In genomic region chr2:73987109-73987947, GRCh38 we compare ENCODE assay signal across 8 cellular contexts. TPM values are rescaled to one million over a fixed set of nuclear protein-coding genes. Genes with fewer than 3 reads are reported as not detected.
A peak's percentile ranks its signal among the peaks of the same experiment; 100 is the strongest.
DNase-seq lines count a peak whose midpoint lies in the region; ATAC-seq and TF ChIP-seq lines count a peak whose summit lies in the region.

No MANE protein-coding gene starts in this region.

- H3K36me3 ChIP-seq in thymus (ENCODE audit: control insufficient read depth, insufficient read depth) = no peaks in the 10 kb centered on the region

- H3K4me1 ChIP-seq in thymus (ENCODE audit: control insufficient read depth, insufficient read depth, low read length) = peaks cover 29% of the 10 kb centered on the region

- peak; percentile 69 for DNase-seq in GM12865 (ENCODE audit: low read depth)
- DNase-seq in RKO (ENCODE audit: low spot score) = peak; percentile 60
- DNase-seq in T47D (ENCODE audit: low read depth in 1 of 2, low spot score in 1 of 2) = peak; percentile 57
- peak; percentile 72 for DNase-seq in medulla oblongata (ENCODE audit: extremely low spot score)
- DNase-seq in NCI-H1436 treated with DMSO at 0.1 percent for 48 hours (lab: John Stamatoyannopoulos, UW) = no peak
- no peak for DNase-seq in DMS153 (lab: John Stamatoyannopoulos, UW)

- H3K4me3 ChIP-seq in GM12865 (ENCODE audit: low read depth, low read length) (peak overlapping the region; percentile 82), thymus (ENCODE audit: low read length) (peak overlapping the region; percentile 79)

- in situ Hi-C loops in T47D (cut with HindIII; ENCODE audit: low pct_unique_long_range_greater_than_20kb, low sequenced_read_pairs) = no loop called here

- no peak for ATAC-seq in GM19328 (IDR thresholded peaks at IDR 0.05; ENCODE audit: unreplicated experiment)

- TF ChIP-seq CTCF in GM12865 (IDR thresholded peaks at IDR 0.05; ENCODE audit: insufficient read depth, low read depth, low read length, missing control alignments) = peak; percentile 15

- H3K27ac ChIP-seq in thymus (ENCODE audit: low read depth) = no peak overlapping the region

- WGBS in thymus = 53% methylated on average over 24 of the region's 24 CpGs

- no peaks in the 10 kb centered on the region for H3K9me3 ChIP-seq in thymus (ENCODE audit: control insufficient read depth)

- peaks cover 8% of the 10 kb centered on the region for H3K27me3 ChIP-seq in thymus (ENCODE audit: control insufficient read depth, insufficient read depth)

RNA-seq across cellular contexts. Expression of gene TET3, which starts 2.6 kb away (rescaled TPM):
- 4.2 TPM for polyA plus RNA-seq in thymus

Comparison
In these comparisons a context has a peak if more than half of its experiments do, and no peak if none do; other contexts are left out.
1. DNase-seq: peak in GM12865 (single experiment), RKO (single experiment), T47D (2 of 2) and medulla oblongata (single experiment); none in NCI-H1436 treated with DMSO at 0.1 percent for 48 hours (single experiment) and DMS153 (single experiment).